ENCODE assay signal across 24 cellular contexts in the genomic region with DNA sequence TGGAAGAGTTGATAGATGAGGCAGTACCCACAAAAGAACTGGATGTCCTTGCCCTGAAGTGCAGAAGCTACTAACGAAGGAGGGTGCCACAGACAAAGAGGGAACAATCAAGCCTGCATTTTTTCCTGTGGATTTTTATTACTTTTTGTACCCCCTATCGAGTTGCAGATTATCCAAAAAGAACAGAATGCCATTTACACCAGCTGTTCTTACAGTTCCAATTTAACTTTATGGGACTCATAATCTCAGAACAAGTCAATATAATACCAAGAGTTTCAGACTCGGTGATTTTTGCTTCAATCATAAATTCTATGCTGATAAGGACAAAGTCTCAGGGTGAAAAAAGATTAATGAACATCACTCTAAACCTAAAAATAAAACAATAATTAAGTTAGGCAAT. TPM values are rescaled to one million over a fixed set of nuclear protein-coding genes. Genes with fewer than 3 reads are reported as not detected.
"Had no signal": no experiment of that assay in that cellular context is flagged by ENCODE, and none has a peak within 500 bp of the region (broad histone marks: within the 10 kb centered on the region; RNA-seq: fewer than 3 reads in every experiment).

No MANE protein-coding gene starts in this region.

- H3K4me3 ChIP-seq: cardiac muscle cell had no signal

- H3K36me3 ChIP-seq: brain microvascular endothelial cell, cardiac muscle cell had no signal

- H3K27me3 ChIP-seq: brain microvascular endothelial cell, cardiac muscle cell had no signal

- ATAC-seq: activated CD8-positive, alpha-beta T cell treated with anti-CD3 and anti-CD28 coated beads, Interleukin-2, amount 10 ng/mL, durations not matched to agents 7 days and 5 days; activated naive CD4-positive, alpha-beta T cell treated with anti-CD3 and anti-CD28 coated beads, Interleukin-2, amount 50 U/mL, for 72 hours; activated naive CD8-positive, alpha-beta T cell treated with anti-CD3 and anti-CD28 coated beads, Interleukin-2, amount 50 U/mL, for 24 hours; PC-3; T-cell; WTC11 had no signal

- H3K36me3 Mint-ChIP-seq: activated naive CD4-positive, alpha-beta T cell treated with anti-CD3 and anti-CD28 coated beads, Interleukin-2, amount 50 U/mL, for 72 hours; T-cell; WTC11 had no signal

- H3K27ac ChIP-seq: brain microvascular endothelial cell, cardiac muscle cell had no signal

- DNase-seq: activated CD4-positive, alpha-beta T cell treated with anti-CD3 and anti-CD28 coated beads for 48 hours; activated CD4-positive, alpha-beta T cell treated with anti-CD3 and anti-CD28 coated beads, Interleukin-2, amount 50 U/mL, for 4 hours; activated CD4-positive, CD25-positive, alpha-beta regulatory T cell treated with anti-CD3 and anti-CD28 coated beads, Interleukin-2, amount 50 U/mL, for 72 hours; activated CD8-positive, alpha-beta memory T cell treated with anti-CD3 and anti-CD28 coated beads, Interleukin-2, amount 50 U/mL, for 48 hours; activated CD8-positive, alpha-beta T cell treated with anti-CD3 and anti-CD28 coated beads, Interleukin-2, amount 10 ng/mL, durations not matched to agents 7 days and 5 days; activated naive CD8-positive, alpha-beta T cell treated with anti-CD3 and anti-CD28 coated beads, Interleukin-2, amount 50 U/mL, for 24 hours; activated T-cell treated with anti-CD3 and anti-CD28 coated beads, Interleukin-2, amount 50 U/mL, for 1 hour; amygdala; brain microvascular endothelial cell; Karpas-422; MM.1S; NCI-H1105; NCI-H1436; NCI-H1694 treated with DMSO at 0.1 percent for 48 hours; NCI-H2029 treated with DMSO at 0.1 percent for 48 hours; NCI-H345; NCI-H510A treated with DMSO at 0.1 percent for 48 hours; PC-3; SIG-M5; T-cell; T-helper 2 cell had no signal

- H3K27ac Mint-ChIP-seq: activated CD8-positive, alpha-beta T cell treated with anti-CD3 and anti-CD28 coated beads, Interleukin-2, amount 10 ng/mL, durations not matched to agents 7 days and 5 days; activated naive CD4-positive, alpha-beta T cell treated with anti-CD3 and anti-CD28 coated beads, Interleukin-2, amount 50 U/mL, for 72 hours; activated naive CD8-positive, alpha-beta T cell treated with anti-CD3 and anti-CD28 coated beads, Interleukin-2, amount 50 U/mL, for 24 hours; T-cell; WTC11 had no signal

- H3K9me3 Mint-ChIP-seq: activated naive CD4-positive, alpha-beta T cell treated with anti-CD3 and anti-CD28 coated beads, Interleukin-2, amount 50 U/mL, for 72 hours; activated naive CD8-positive, alpha-beta T cell treated with anti-CD3 and anti-CD28 coated beads, Interleukin-2, amount 50 U/mL, for 24 hours; T-cell; WTC11 had no signal

- H3K4me3 Mint-ChIP-seq: activated CD8-positive, alpha-beta T cell treated with anti-CD3 and anti-CD28 coated beads, Interleukin-2, amount 10 ng/mL, durations not matched to agents 7 days and 5 days; activated naive CD8-positive, alpha-beta T cell treated with anti-CD3 and anti-CD28 coated beads, Interleukin-2, amount 50 U/mL, for 24 hours; T-cell; WTC11 had no signal

RNA-seq across cellular contexts. Expression of a gene that starts 4.0 kb away (rescaled TPM):
- total RNA-seq: activated CD8-positive, alpha-beta T cell treated with anti-CD3 and anti-CD28 coated beads, Interleukin-2, amount 10 ng/mL, durations not matched to agents 7 days and 5 days had no signal
